7 cellular contexts compared by ENCODE assay signal in genomic region chr13:41131192-41131591, GRCh38. TPM values are rescaled to one million over a fixed set of nuclear protein-coding genes. Genes with fewer than 3 reads are reported as not detected.
A peak's percentile ranks its signal among the peaks of the same experiment; 100 is the strongest.
DNase-seq lines count a peak whose midpoint lies in the region; ATAC-seq, FAIRE-seq and TF ChIP-seq lines count a peak whose summit lies in the region.
"Not testable (repeated sequence)": the region's sequence is repeated elsewhere in the genome, so short reads cannot be mapped to it uniquely, and the experiment has no call there.

No MANE protein-coding gene starts in this region.

- H2BK5ac ChIP-seq in H1 (ENCODE audit: low read depth, low read length) = not testable (repeated sequence)

- not testable (repeated sequence) for H3K14ac ChIP-seq in H1 (ENCODE audit: insufficient read length)

- TF ChIP-seq CTCF in DND-41 (IDR thresholded peaks at IDR 0.05; ENCODE audit: borderline replicate concordance, extremely low read depth, low read length, poor library complexity, severe bottlenecking); activated B cell treated with CpG ODN at 0.5 μM for 24 hours (IDR thresholded peaks at IDR 0.05); H1 (IDR thresholded peaks at IDR 0.05; ENCODE audit: control extremely low read depth in 1 of 3, insufficient read depth in 1 of 3, low read depth in 1 of 3, low read length in 3 of 3); HepG2 (CRISPR knock-in tag; IDR thresholded peaks at IDR 0.05); progenitor cell of endocrine pancreas (IDR thresholded peaks at IDR 0.05; ENCODE audit: unreplicated experiment): not testable (repeated sequence)

- not testable (repeated sequence) for TF ChIP-seq POLR2A in H1 (IDR thresholded peaks at IDR 0.05; ENCODE audit: control extremely low read depth in 1 of 2, low read depth in 2 of 2, low read length in 2 of 2); HepG2 (IDR thresholded peaks at IDR 0.05; ENCODE audit: insufficient read depth in 1 of 2, low read depth in 2 of 2, low read length in 2 of 2)

- not testable (repeated sequence) for H3K4ac ChIP-seq in H1 (replicated peaks; ENCODE audit: insufficient read length, low read depth, low read length)

- peak overlapping the region; percentile 27 for H3K27ac Mint-ChIP-seq in activated B cell treated with CpG ODN at 0.5 μM for 24 hours
- peak overlapping the region; percentile 47 for H3K27ac Mint-ChIP-seq in activated naive CD8-positive, alpha-beta T cell
- not testable (repeated sequence) for H3K27ac Mint-ChIP-seq in progenitor cell of endocrine pancreas

- POLR2A ChIA-PET in activated B cell treated with CpG ODN at 0.5 μM for 24 hours (lab: Charles Lee) (interaction anchor here (0.9 kb wide), 1 partner anchor 68 kb away, joined by 3 read pairs; no protein-coding TSS in a partner anchor), H1 (lab: Charles Lee; ENCODE audit: partially characterized antibody) (interaction anchor here (1.2 kb wide), 1 partner anchor 62 kb away, joined by 3 read pairs; no protein-coding TSS in a partner anchor), HepG2 (lab: Yijun Ruan, JAX) (interaction anchor here (1.0 kb wide), 1 partner anchor 23 kb away, joined by 3 read pairs; no protein-coding TSS in a partner anchor)

- in situ Hi-C loops in HepG2 (cut with HindIII; ENCODE audit: extremely low pct_ligation_motif_present, low pct_unique_long_range_greater_than_20kb) = loop anchor here (5.0 kb wide), 1 partner anchor 61 kb away; the partner anchor contains the start of gene KBTBD7

- H3K9me3 ChIP-seq in DND-41 (ENCODE audit: insufficient read depth, low read length, severe bottlenecking); MG63; H1 (ENCODE audit: insufficient read depth in 2 of 2, low read depth in 1 of 2, low read length in 1 of 2); HepG2 (ENCODE audit: low read length): not testable (repeated sequence)

- not testable (repeated sequence) for H4K8ac ChIP-seq in H1 (ENCODE audit: extremely low read depth, insufficient read depth, low read length)

- H3K56ac ChIP-seq in H1 (replicated peaks; ENCODE audit: insufficient read length, low read depth, low read length) = not testable (repeated sequence)

- H3K27me3 Mint-ChIP-seq in activated B cell treated with CpG ODN at 0.5 μM for 24 hours; activated naive CD8-positive, alpha-beta T cell; progenitor cell of endocrine pancreas: not testable (repeated sequence)

- H2BK12ac ChIP-seq in H1 (ENCODE audit: low read depth, low read length) = not testable (repeated sequence)

- TF ChIP-seq EP300 in H1 (IDR thresholded peaks at IDR 0.05; ENCODE audit: borderline replicate concordance in 1 of 2, low read depth in 2 of 2, low read length in 2 of 2); HepG2 (IDR thresholded peaks at IDR 0.05; ENCODE audit: low read depth in 2 of 2, low read length in 2 of 2); HepG2 (CRISPR knock-in tag; IDR thresholded peaks at IDR 0.05; ENCODE audit: borderline replicate concordance): not testable (repeated sequence)

- not testable (repeated sequence) for DNase-seq in DND-41; MG63; activated B cell treated with CpG ODN at 0.5 μM for 24 hours; H1 (ENCODE audit: low read depth in 1 of 2, low spot score in 2 of 2); HepG2 (ENCODE audit: low spot score); progenitor cell of endocrine pancreas (ENCODE audit: low spot score, unreplicated experiment)

- not testable (repeated sequence) for H3K23ac ChIP-seq in H1 (ENCODE audit: insufficient read length)

- H2BK15ac ChIP-seq in H1 (ENCODE audit: low read length) = not testable (repeated sequence)

- H4K5ac ChIP-seq in H1 (ENCODE audit: insufficient read length, low read depth, low read length) = not testable (repeated sequence)

- not testable (repeated sequence) for H3K27me3 ChIP-seq in DND-41 (ENCODE audit: insufficient read depth, low read length, poor library complexity); MG63; H1 (replicated peaks in 1 of 4; ENCODE audit: control insufficient read depth in 3 of 4, extremely low read depth in 1 of 4, insufficient read depth in 3 of 4, low read length in 3 of 4); HepG2 (ENCODE audit: control insufficient read depth in 1 of 2, insufficient read depth in 2 of 2, low read length in 2 of 2)

- H3K4me3 Mint-ChIP-seq in activated B cell treated with CpG ODN at 0.5 μM for 24 hours (peak overlapping the region; percentile 98), progenitor cell of endocrine pancreas (ENCODE audit: low read depth) (peak overlapping the region; percentile 96)
- H3K4me3 Mint-ChIP-seq in activated naive CD8-positive, alpha-beta T cell = peak overlapping the region; percentile 99

- H3K36me3 Mint-ChIP-seq in activated B cell treated with CpG ODN at 0.5 μM for 24 hours (ENCODE audit: low read depth); progenitor cell of endocrine pancreas (ENCODE audit: insufficient read depth): not testable (repeated sequence)
- peaks cover 16% of the 10 kb centered on the region for H3K36me3 Mint-ChIP-seq in activated naive CD8-positive, alpha-beta T cell

- H4K20me1 ChIP-seq in DND-41 (ENCODE audit: insufficient read depth, low read length); H1 (replicated peaks in 1 of 2; ENCODE audit: control insufficient read depth in 1 of 2, insufficient read depth in 2 of 2, low read length in 2 of 2); HepG2 (ENCODE audit: insufficient read depth, low read length): not testable (repeated sequence)

- not testable (repeated sequence) for H3K79me1 ChIP-seq in H1 (ENCODE audit: low read depth, low read length)

- TF ChIP-seq RAD21 in H1 (IDR thresholded peaks at IDR 0.05 in 1 of 2, conservative IDR thresholded peaks at IDR 0.05 in 1 of 2; ENCODE audit: low read depth in 2 of 2, low read length in 2 of 2); HepG2 (CRISPR knock-in tag; IDR thresholded peaks at IDR 0.05): not testable (repeated sequence)

- H2AFZ ChIP-seq in DND-41 (ENCODE audit: low read depth, low read length); H1 (ENCODE audit: low read length); HepG2 (ENCODE audit: low read length): not testable (repeated sequence)

- WGBS in H1 (ENCODE audit: extremely low coverage in 1 of 2, insufficient coverage in 1 of 2, insufficient read length in 1 of 2, insufficient replicate concordance in 2 of 2, low coverage in 1 of 2, low lambda C conversion rate in 2 of 2, missing lambda C conversion rate in 1 of 2), 2 experiments = 90% methylated on average over 4 of the region's 4 CpGs; no CpG with 5 or more reads in 1 of the 2 experiments
- WGBS in HepG2 (ENCODE audit: low lambda C conversion rate) = 43% methylated on average over 4 of the region's 4 CpGs

- BruUV-seq in HepG2 (replicated peaks; lab: Mats Ljungman, UMichigan) = not testable (repeated sequence)

- H3K36me3 ChIP-seq in DND-41 (ENCODE audit: insufficient read depth, low read length) = peaks cover 18% of the 10 kb centered on the region
- not testable (repeated sequence) for H3K36me3 ChIP-seq in MG63; H1 (ENCODE audit: control insufficient read depth in 2 of 4, insufficient read depth in 4 of 4, low read length in 3 of 4); HepG2 (replicated peaks in 1 of 2; ENCODE audit: control insufficient read depth in 1 of 2, insufficient read depth in 2 of 2, low read length in 2 of 2)

- ATAC-seq in DND-41 (ENCODE audit: insufficient read depth, low read depth); activated B cell treated with CpG ODN at 0.5 μM for 24 hours (ENCODE audit: low read depth): not testable (repeated sequence)
- ATAC-seq in HepG2 = peak; percentile 51

- H3K9me3 Mint-ChIP-seq in activated B cell treated with CpG ODN at 0.5 μM for 24 hours; activated naive CD8-positive, alpha-beta T cell (ENCODE audit: low read depth); progenitor cell of endocrine pancreas (ENCODE audit: low read depth): not testable (repeated sequence)

- peaks cover 47% of the 10 kb centered on the region for H3K4me1 Mint-ChIP-seq in activated B cell treated with CpG ODN at 0.5 μM for 24 hours
- H3K4me1 Mint-ChIP-seq in activated naive CD8-positive, alpha-beta T cell (ENCODE audit: low read depth) = peaks cover 52% of the 10 kb centered on the region
- peaks cover 32% of the 10 kb centered on the region for H3K4me1 Mint-ChIP-seq in progenitor cell of endocrine pancreas (ENCODE audit: low read depth)

- H2AK5ac ChIP-seq in H1 (ENCODE audit: low read depth, low read length) = not testable (repeated sequence)

- not testable (repeated sequence) for H2BK20ac ChIP-seq in H1 (ENCODE audit: low read length)

- CTCF ChIA-PET in activated B cell treated with CpG ODN at 0.5 μM for 24 hours (lab: Charles Lee); HepG2 (lab: Yijun Ruan, JAX; ENCODE audit: low intra/inter-chr PET ratio, low total read pairs): not testable (repeated sequence)
- CTCF ChIA-PET in H1 (lab: Charles Lee; ENCODE audit: partially characterized antibody) = interaction anchor here (0.9 to 1.8 kb wide), 4 partner anchors 11 to 65 kb away, joined by 3 to 5 read pairs (median 4); no protein-coding TSS in a partner anchor

- FAIRE-seq in H1 (lab: Jason Lieb, UNC); HepG2 (lab: Jason Lieb, UNC): not testable (repeated sequence)

- H3K79me2 ChIP-seq in DND-41 (ENCODE audit: insufficient read depth, low read length) (peaks cover 72% of the 10 kb centered on the region), H1 (ENCODE audit: control insufficient read depth in 1 of 2, insufficient read depth in 2 of 2, low read length in 2 of 2) (peaks cover 4 to 39% of the 10 kb centered on the region in 2 experiments; a peak in 3 of 4 replicates), HepG2 (ENCODE audit: insufficient read depth, low read length) (peaks cover 47% of the 10 kb centered on the region)

- H3K23me2 ChIP-seq in H1 (ENCODE audit: low read depth, low read length) = not testable (repeated sequence)

- peaks cover 49% of the 10 kb centered on the region for H3K4me1 ChIP-seq in DND-41 (ENCODE audit: insufficient read depth, low read length)
- peaks cover 3 to 11% (median 8%) of the 10 kb centered on the region in 4 experiments; a peak in 5 of 7 replicates for H3K4me1 ChIP-seq in H1 (replicated peaks in 1 of 4; ENCODE audit: control insufficient read depth in 3 of 4, insufficient read depth in 4 of 4, low read length in 3 of 4)
- H3K4me1 ChIP-seq in HepG2 (ENCODE audit: insufficient read depth, low read length) = peaks cover 55% of the 10 kb centered on the region

- intact Hi-C loops in activated B cell treated with CpG ODN at 0.5 μM for 24 hours (cut with micrococcal nuclease) = loop anchor here (5.0 kb wide), 2 partner anchors 54 to 209 kb away; no protein-coding TSS in a partner anchor
- intact Hi-C loops in HepG2 (cut with micrococcal nuclease; ENCODE audit: unreplicated experiment) = not testable (repeated sequence)

- H3K4me3 ChIP-seq in DND-41 (ENCODE audit: low read depth in 1 of 2, low read length in 2 of 2) = peak overlapping the region in 1 of 2 experiments; percentile 92; a peak in 3 of 4 replicates
- H3K4me3 ChIP-seq in MG63 = peak overlapping the region; percentile 70
- H3K4me3 ChIP-seq in H1 (ENCODE audit: extremely low read depth in 1 of 4, insufficient read depth in 2 of 4, low read depth in 3 of 4, low read length in 4 of 4) = peak overlapping the region in 1 of 4 experiments; percentile 38; a peak in 2 of 8 replicates
- H3K4me3 ChIP-seq in HepG2 (replicated peaks in 1 of 3; ENCODE audit: insufficient read depth in 1 of 3, low read depth in 2 of 3, low read length in 3 of 3) = peak overlapping the region; percentile 14 to 84 (median 49)

- H3K18ac ChIP-seq in H1 (ENCODE audit: extremely low read depth, low read length) = not testable (repeated sequence)

- not testable (repeated sequence) for H2BK120ac ChIP-seq in H1 (replicated peaks; ENCODE audit: low read depth, low read length)

- H3K9ac ChIP-seq in DND-41 (ENCODE audit: low read depth, low read length) = peak overlapping the region; percentile 45
- not testable (repeated sequence) for H3K9ac ChIP-seq in H1 (replicated peaks in 1 of 4; ENCODE audit: extremely low read depth in 1 of 4, low read depth in 3 of 4, low read length in 3 of 4)
- H3K9ac ChIP-seq in HepG2 (ENCODE audit: insufficient read depth, low read depth, low read length) = 0 out of 2 replicates have a peak overlapping the region, but pooled peaks have one; percentile 40

- H3K27ac ChIP-seq in DND-41 (ENCODE audit: low read length); H1 (ENCODE audit: low read depth, low read length); HepG2 (ENCODE audit: extremely low read length, insufficient read depth, low read length): not testable (repeated sequence)

- H4K91ac ChIP-seq in H1 (replicated peaks; ENCODE audit: insufficient read length, low read length) = not testable (repeated sequence)

- H3K4me2 ChIP-seq in DND-41 (ENCODE audit: insufficient read depth, low read length) (peak overlapping the region; percentile 88), H1 (ENCODE audit: insufficient read depth in 1 of 2, low read depth in 2 of 2, low read length in 2 of 2) (peak overlapping the region; percentile 58 to 90), HepG2 (ENCODE audit: low read depth, low read length) (peak overlapping the region; percentile 98)

RNA-seq across cellular contexts. Expression of gene KBTBD6, which starts 1.4 kb away (rescaled TPM):
- 8.2 and 11.8 TPM in 2 replicates for total RNA-seq in MG63 (2014; rRNA removed; shearing (Covaris generic); ENCODE audit: low replicate concordance)
- total RNA-seq in activated B cell treated with CpG ODN at 0.5 μM for 24 hours (5.1 and 6.0 TPM in 2 replicates), HepG2 (2016; rRNA removed; fragmentation: Illumina TruSeq; extraction: Trizol) (12.0 and 18.8 TPM in 2 replicates), progenitor cell of endocrine pancreas (11.1 and 12.5 TPM in 2 replicates)
- 10.2 and 11.3 TPM in 2 replicates for total RNA-seq in H1 (2021; fragmentation: NEBNext Ultra II Directional; extraction: Animal tissue kit (Norgen Biotek cat#: 25700))
- polyA plus RNA-seq in H1 (2011; rRNA removed) (4.5 and 5.4 TPM in 2 replicates), HepG2 (2011; rRNA removed) (4.1 and 4.4 TPM in 2 replicates)
- 5.2 TPM for polyA plus RNA-seq in H1 (2011; cell fraction: cytosol; rRNA removed)
- polyA plus RNA-seq in H1 (2011; cell fraction: nucleus; rRNA removed) = 3.7 TPM
- 4.4 to 6.2 TPM (median 5.7 TPM) in 4 replicates for polyA plus RNA-seq in H1 (2012, experiment 1 of 2)
- polyA plus RNA-seq in H1 (2012, experiment 2 of 2) = 0.81 TPM
- polyA plus RNA-seq in H1 (2013, experiment 1 of 2) = 4.8 TPM
- 4.5 TPM for polyA plus RNA-seq in H1 (2013, experiment 2 of 2)
- 15.7 and 16.6 TPM in 2 replicates for polyA minus RNA-seq in H1 (2011; rRNA and poly(A)+ RNA removed)
- 8.9 TPM for polyA minus RNA-seq in H1 (2011; cell fraction: cytosol; rRNA and poly(A)+ RNA removed)
- 9.7 TPM for polyA minus RNA-seq in H1 (2011; cell fraction: nucleus; rRNA and poly(A)+ RNA removed)
- total RNA-seq in HepG2 (2016; cell fraction: cytosol; rRNA removed; fragmentation: Illumina TruSeq; extraction: Trizol; ENCODE audit: low read depth) = 1.2 and 1.4 TPM in 2 replicates
- total RNA-seq in HepG2 (2016; cell fraction: insoluble cytoplasmic fraction; rRNA removed; fragmentation: Illumina TruSeq; extraction: Trizol) = 12.7 and 18.0 TPM in 2 replicates
- total RNA-seq in HepG2 (2016; cell fraction: membrane; rRNA removed; fragmentation: Illumina TruSeq; extraction: Trizol) = 4.9 TPM in 2 replicates
- total RNA-seq in HepG2 (2016; cell fraction: nucleus; rRNA removed; fragmentation: Illumina TruSeq; extraction: Trizol) = 7.5 and 7.7 TPM in 2 replicates
- polyA plus RNA-seq in HepG2 (2011; cell fraction: cytosol; rRNA removed) = 2.9 and 3.7 TPM in 2 replicates
- 2.3 and 3.0 TPM in 2 replicates for polyA plus RNA-seq in HepG2 (2011; cell fraction: nucleus; rRNA removed)
- polyA plus RNA-seq in HepG2 (2012) = 5.1 and 5.6 TPM in 2 replicates
- 0.51 and 0.53 TPM in 2 replicates for polyA plus RNA-seq in HepG2 (2016; cell fraction: cytosol; fragmentation: Illumina TruSeq; extraction: Trizol; ENCODE audit: low read depth)
- polyA plus RNA-seq in HepG2 (2016; cell fraction: insoluble cytoplasmic fraction; fragmentation: Illumina TruSeq; extraction: Trizol; ENCODE audit: low read depth) = 10.7 and 11.9 TPM in 2 replicates
- polyA plus RNA-seq in HepG2 (2016; cell fraction: membrane; fragmentation: Illumina TruSeq; extraction: Trizol; ENCODE audit: low read depth) = 2.0 TPM in 2 replicates
- 8.6 and 8.7 TPM in 2 replicates for polyA plus RNA-seq in HepG2 (2016; cell fraction: nucleus; fragmentation: Illumina TruSeq; extraction: Trizol; ENCODE audit: insufficient read depth, low read depth)
- 16.0 and 35.1 TPM in 2 replicates for polyA minus RNA-seq in HepG2 (2011; rRNA and poly(A)+ RNA removed; ENCODE audit: low replicate concordance)
- polyA minus RNA-seq in HepG2 (2011; cell fraction: cytosol; rRNA and poly(A)+ RNA removed) = 7.6 and 8.2 TPM in 2 replicates
- polyA minus RNA-seq in HepG2 (2011; cell fraction: nucleus; rRNA and poly(A)+ RNA removed) = 4.9 and 5.1 TPM in 2 replicates
